In genomic region chr1:57770772-57771171, GRCh38 we compare ENCODE assay signal across 11 cellular contexts.
A peak's percentile ranks its signal among the peaks of the same experiment; 100 is the strongest.
DNase-seq lines count a peak whose midpoint lies in the region; ATAC-seq and TF ChIP-seq lines count a peak whose summit lies in the region.
"Had no signal": no experiment of that assay in that cellular context is flagged by ENCODE, and none has a peak within 500 bp of the region (broad histone marks: within the 10 kb centered on the region; RNA-seq: fewer than 3 reads in every experiment).

No MANE protein-coding gene starts in this region.

- H3K36me3 Mint-ChIP-seq in WTC11 = 0 out of 2 replicates have a peak, but pooled peaks cover 3% of the 10 kb centered on the region

- H3K4me1 Mint-ChIP-seq in WTC11 = peaks cover 23% of the 10 kb centered on the region

- no peak overlapping the region for H3K4me3 Mint-ChIP-seq in WTC11

- H2BK120ac ChIP-seq in mesendoderm (ENCODE audit: low read depth, low read length) = no peak overlapping the region

- no peak overlapping the region for H2BK5ac ChIP-seq in mesendoderm (ENCODE audit: low read length)

- ATAC-seq in HG03354 (IDR thresholded peaks at IDR 0.05; ENCODE audit: poor library complexity, severe bottlenecking, unreplicated experiment) = peak; percentile 75
- peak; percentile 93 for ATAC-seq in WTC11
- ATAC-seq in GM21723 (IDR thresholded peaks at IDR 0.05; ENCODE audit: unreplicated experiment) = no peak

- H2AK5ac ChIP-seq in mesendoderm (ENCODE audit: low read length) = no peak overlapping the region

- H3K27ac ChIP-seq in mesendoderm (ENCODE audit: low read depth, low read length) = no peak overlapping the region

- CTCF ChIA-PET in WTC11 (lab: Charles Lee) = interaction anchor here (0.6 to 1.1 kb wide), 4 partner anchors 10 to 347 kb away, joined by 3 read pairs; partner anchors contain the start of gene DAB1

- peak; percentile 26; the same call in 1 of the 2 replicates for TF ChIP-seq CTCF in WTC11 (IDR thresholded peaks at IDR 0.05)

- no peak overlapping the region for H3K56ac ChIP-seq in mesendoderm (ENCODE audit: low read length)

- H3K27me3 Mint-ChIP-seq in WTC11 (ENCODE audit: low read depth) = no peaks in the 10 kb centered on the region

- DNase-seq in NCI-H1105 treated with DMSO at 0.1 percent for 48 hours (lab: John Stamatoyannopoulos, UW) (peak; percentile 5), NCI-H1105 (lab: John Stamatoyannopoulos, UW) (no peak), WTC11 (ENCODE audit: low spot score) (no peak), mesendoderm (peak; percentile 61), C1 segment of cervical spinal cord (lab: John Stamatoyannopoulos, UW) (no peak), DMS153 (lab: John Stamatoyannopoulos, UW) (no peak)
- DNase-seq: activated CD4-positive, alpha-beta T cell treated with anti-CD3 and anti-CD28 coated beads for 1 hour; central memory CD4-positive, alpha-beta T cell; MM.1S had no signal

- WGBS in mesendoderm (ENCODE audit: extremely low coverage, insufficient coverage, low lambda C conversion rate) = no CpG with 5 or more reads among the region's 4 CpGs

- no peak overlapping the region for H3K4me3 ChIP-seq in mesendoderm (ENCODE audit: low read length)

- no peak overlapping the region for H3K27ac Mint-ChIP-seq in WTC11

- no peaks in the 10 kb centered on the region for H3K79me1 ChIP-seq in mesendoderm (ENCODE audit: low read length)

- peaks cover 3% of the 10 kb centered on the region for H3K4me1 ChIP-seq in mesendoderm (ENCODE audit: control insufficient read depth, low read depth, low read length)

- H3K18ac ChIP-seq in mesendoderm (ENCODE audit: low read length) = no peak overlapping the region

- H3K4ac ChIP-seq in mesendoderm (ENCODE audit: low read depth, low read length) = no peak overlapping the region

- H3K79me2 ChIP-seq in mesendoderm (ENCODE audit: control insufficient read depth, insufficient read depth, low read length) = no peaks in the 10 kb centered on the region

- peaks cover 4% of the 10 kb centered on the region; the same call in 1 of the 2 replicates for H3K9me3 Mint-ChIP-seq in WTC11

- H3K27me3 ChIP-seq in mesendoderm (ENCODE audit: insufficient read depth, low read length, poor library complexity) = no peaks in the 10 kb centered on the region

- no peaks in the 10 kb centered on the region for H3K36me3 ChIP-seq in mesendoderm (ENCODE audit: control insufficient read depth, insufficient read depth, low read length)

- no peak overlapping the region for H4K5ac ChIP-seq in mesendoderm (ENCODE audit: low read length)

- no peak overlapping the region for H3K9ac ChIP-seq in mesendoderm (ENCODE audit: low read length)

- H4K8ac ChIP-seq in mesendoderm (ENCODE audit: low read depth, low read length) = no peak overlapping the region

- H3K23ac ChIP-seq in mesendoderm (ENCODE audit: low read length) = no peak overlapping the region

- POLR2A ChIA-PET in WTC11 (lab: Charles Lee) = no interaction called here

- H2BK15ac ChIP-seq in mesendoderm (replicated peaks; ENCODE audit: low read depth) = no peak overlapping the region

- H3K4me2 ChIP-seq in mesendoderm (ENCODE audit: low read length) = no peak overlapping the region

TF ChIP-seq in WTC11, 78 proteins besides CTCF, POLR2A, EP300 and RAD21:
- no peak for TF ChIP-seq ERG (CRISPR knock-in tag; IDR thresholded peaks at IDR 0.05)
- TF ChIP-seq ETV6 (CRISPR knock-in tag; IDR thresholded peaks at IDR 0.05) = no peak
- TF ChIP-seq, protein P1, sequence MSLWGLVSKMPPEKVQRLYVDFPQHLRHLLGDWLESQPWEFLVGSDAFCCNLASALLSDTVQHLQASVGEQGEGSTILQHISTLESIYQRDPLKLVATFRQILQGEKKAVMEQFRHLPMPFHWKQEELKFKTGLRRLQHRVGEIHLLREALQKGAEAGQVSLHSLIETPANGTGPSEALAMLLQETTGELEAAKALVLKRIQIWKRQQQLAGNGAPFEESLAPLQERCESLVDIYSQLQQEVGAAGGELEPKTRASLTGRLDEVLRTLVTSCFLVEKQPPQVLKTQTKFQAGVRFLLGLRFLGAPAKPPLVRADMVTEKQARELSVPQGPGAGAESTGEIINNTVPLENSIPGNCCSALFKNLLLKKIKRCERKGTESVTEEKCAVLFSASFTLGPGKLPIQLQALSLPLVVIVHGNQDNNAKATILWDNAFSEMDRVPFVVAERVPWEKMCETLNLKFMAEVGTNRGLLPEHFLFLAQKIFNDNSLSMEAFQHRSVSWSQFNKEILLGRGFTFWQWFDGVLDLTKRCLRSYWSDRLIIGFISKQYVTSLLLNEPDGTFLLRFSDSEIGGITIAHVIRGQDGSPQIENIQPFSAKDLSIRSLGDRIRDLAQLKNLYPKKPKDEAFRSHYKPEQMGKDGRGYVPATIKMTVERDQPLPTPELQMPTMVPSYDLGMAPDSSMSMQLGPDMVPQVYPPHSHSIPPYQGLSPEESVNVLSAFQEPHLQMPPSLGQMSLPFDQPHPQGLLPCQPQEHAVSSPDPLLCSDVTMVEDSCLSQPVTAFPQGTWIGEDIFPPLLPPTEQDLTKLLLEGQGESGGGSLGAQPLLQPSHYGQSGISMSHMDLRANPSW (CRISPR knock-in tag; conservative IDR thresholded peaks at IDR 0.05; ENCODE audit: low read depth) = no peak
- TF ChIP-seq NFYB (CRISPR knock-in tag; conservative IDR thresholded peaks at IDR 0.05; ENCODE audit: low read depth) = no peak
- TF ChIP-seq ZNF423 (CRISPR knock-in tag; IDR thresholded peaks at IDR 0.05) = no peak

Comparison
In these comparisons a context has a peak if more than half of its experiments do, and no peak if none do; other contexts are left out.
1. DNase-seq: peak in NCI-H1105 treated with DMSO at 0.1 percent for 48 hours (single experiment) and mesendoderm (single experiment); none in NCI-H1105 (single experiment), WTC11 (single experiment), C1 segment of cervical spinal cord (0 of 14) and DMS153 (single experiment).